ENCODE assay signal across 9 cellular contexts in genomic region chr15:56805466-56806146, GRCh38.
DNase-seq lines count a peak whose midpoint lies in the region; ATAC-seq and TF ChIP-seq lines count a peak whose summit lies in the region.
"Had no signal": no experiment of that assay in that cellular context is flagged by ENCODE, and none has a peak within 500 bp of the region (broad histone marks: within the 10 kb centered on the region; RNA-seq: fewer than 3 reads in every experiment).

No MANE protein-coding gene starts in this region.

- peaks cover 9% of the 10 kb centered on the region for H3K4me1 Mint-ChIP-seq in Calu3 (ENCODE audit: low read depth, unreplicated experiment)
- peaks cover 8% of the 10 kb centered on the region for H3K4me1 Mint-ChIP-seq in activated naive CD8-positive, alpha-beta T cell treated with anti-CD3 and anti-CD28 coated beads, Interleukin-2, amount 50 U/mL, for 24 hours

- H3K4me2 ChIP-seq in hepatocyte, result peak overlapping the region; percentile 27

- TF ChIP-seq CTCF in Calu3 (IDR thresholded peaks at IDR 0.05; ENCODE audit: unreplicated experiment) (no peak), hepatocyte (IDR thresholded peaks at IDR 0.05; ENCODE audit: poor library complexity) (no peak)

- intact Hi-C loops in Calu3 (cut with micrococcal nuclease; ENCODE audit: unreplicated experiment), result no loop called here

- H3K9me3 Mint-ChIP-seq in Calu3 (ENCODE audit: low read depth, unreplicated experiment), result peaks cover 6% of the 10 kb centered on the region
- peaks cover 19% of the 10 kb centered on the region for H3K9me3 Mint-ChIP-seq in activated naive CD8-positive, alpha-beta T cell treated with anti-CD3 and anti-CD28 coated beads, Interleukin-2, amount 50 U/mL, for 24 hours

- peaks cover 10% of the 10 kb centered on the region for H3K9me3 ChIP-seq in hepatocyte (ENCODE audit: low read depth)

- CTCF ChIA-PET in Calu3 (lab: Charles Lee), result interaction anchor here (0.5 to 1.0 kb wide), 3 partner anchors 32 to 315 kb away, joined by 3 read pairs; no protein-coding TSS in a partner anchor

- no peak overlapping the region for H3K4me3 ChIP-seq in hepatocyte

- H4K20me1 ChIP-seq in hepatocyte (ENCODE audit: insufficient read depth, poor library complexity, severe bottlenecking), result no peaks in the 10 kb centered on the region

- no peak overlapping the region for H3K27ac ChIP-seq in hepatocyte

- no peaks in the 10 kb centered on the region for H3K27me3 ChIP-seq in hepatocyte

- H3K9me2 ChIP-seq in hepatocyte (replicated peaks; ENCODE audit: insufficient read depth), result no peaks in the 10 kb centered on the region

- H3K36me3 ChIP-seq in hepatocyte (replicated peaks; ENCODE audit: insufficient read depth, low read depth), result no peaks in the 10 kb centered on the region

- H3K27ac Mint-ChIP-seq in Calu3 (ENCODE audit: unreplicated experiment), result peak overlapping the region; percentile 83
- H3K27ac Mint-ChIP-seq in activated naive CD8-positive, alpha-beta T cell treated with anti-CD3 and anti-CD28 coated beads, Interleukin-2, amount 50 U/mL, for 24 hours, result no peak overlapping the region
- H3K27ac Mint-ChIP-seq: stimulated activated naive CD8-positive, alpha-beta T cell treated with anti-CD3 and anti-CD28 coated beads, Interleukin-15, Interleukin-2, amounts not matched to agents 100 ng/mL and 50 ng/mL, for 24 hours had no signal

- no TSS peak for BruUV-seq in Calu3 (replicated peaks; lab: Mats Ljungman, UMichigan)

- H3K36me3 Mint-ChIP-seq in Calu3 (ENCODE audit: insufficient read depth, unreplicated experiment), result no peaks in the 10 kb centered on the region
- H3K36me3 Mint-ChIP-seq in activated naive CD8-positive, alpha-beta T cell treated with anti-CD3 and anti-CD28 coated beads, Interleukin-2, amount 50 U/mL, for 24 hours (ENCODE audit: low read depth), result peaks cover 11% of the 10 kb centered on the region

- 76% methylated on average over 9 of the region's 9 CpGs for WGBS in hepatocyte (ENCODE audit: low lambda C conversion rate, missing lambda C conversion rate)

- no peaks in the 10 kb centered on the region for H3K27me3 Mint-ChIP-seq in Calu3 (ENCODE audit: unreplicated experiment)
- H3K27me3 Mint-ChIP-seq in activated naive CD8-positive, alpha-beta T cell treated with anti-CD3 and anti-CD28 coated beads, Interleukin-2, amount 50 U/mL, for 24 hours, result no peaks in the 10 kb centered on the region

- H2AFZ ChIP-seq in hepatocyte, result no peak overlapping the region

- no peaks in the 10 kb centered on the region for H3K79me2 ChIP-seq in hepatocyte

- peak overlapping the region; percentile 45 for H3K4me3 Mint-ChIP-seq in Calu3 (ENCODE audit: low read depth, unreplicated experiment)
- H3K4me3 Mint-ChIP-seq in activated naive CD8-positive, alpha-beta T cell treated with anti-CD3 and anti-CD28 coated beads, Interleukin-2, amount 50 U/mL, for 24 hours, result no peak overlapping the region
- H3K4me3 Mint-ChIP-seq: stimulated activated naive CD8-positive, alpha-beta T cell treated with anti-CD3 and anti-CD28 coated beads, Interleukin-15, Interleukin-2, amounts not matched to agents 100 ng/mL and 50 ng/mL, for 24 hours had no signal

- no peaks in the 10 kb centered on the region for H3K4me1 ChIP-seq in hepatocyte (ENCODE audit: insufficient read depth)

- peak; percentile 60 for DNase-seq in Calu3
- DNase-seq in activated naive CD8-positive, alpha-beta T cell treated with anti-CD3 and anti-CD28 coated beads, Interleukin-2, amount 50 U/mL, for 24 hours, result peak; percentile 14
- DNase-seq in hepatocyte (ENCODE audit: low spot score), result peak; percentile 14
- DNase-seq in middle frontal gyrus (ENCODE audit: extremely low spot score, low spot score), result no peak
- DNase-seq in NCI-H510A treated with DMSO at 0.1 percent for 48 hours (lab: John Stamatoyannopoulos, UW), result no peak
- no peak for DNase-seq in OCI-M1 (lab: John Stamatoyannopoulos, UW)
- no peak for DNase-seq in GDM1 (lab: John Stamatoyannopoulos, UW)

- peak; percentile 55 for ATAC-seq in HG03439 (IDR thresholded peaks at IDR 0.05; ENCODE audit: unreplicated experiment)
- peak; percentile 85 for ATAC-seq in activated naive CD8-positive, alpha-beta T cell treated with anti-CD3 and anti-CD28 coated beads, Interleukin-2, amount 50 U/mL, for 24 hours

Comparison
In these comparisons a context has a peak if more than half of its experiments do, and no peak if none do; other contexts are left out.
1. DNase-seq: peak in Calu3 (single experiment), activated naive CD8-positive, alpha-beta T cell treated with anti-CD3 and anti-CD28 coated beads, Interleukin-2, amount 50 U/mL, for 24 hours (single experiment) and hepatocyte (single experiment); none in middle frontal gyrus (single experiment), NCI-H510A treated with DMSO at 0.1 percent for 48 hours (single experiment), OCI-M1 (single experiment) and GDM1 (single experiment).